Comparison of ENCODE assay signal across 8 cellular contexts in genomic region chr17:38871247-38871991, GRCh38.
DNase-seq lines count a peak whose midpoint lies in the region; ATAC-seq and TF ChIP-seq lines count a peak whose summit lies in the region.

No MANE protein-coding gene starts in this region.

- peak; percentile 38; the same call in 1 of the 2 replicates for TF ChIP-seq CTCF in LNCaP clone FGC (IDR thresholded peaks at IDR 0.05; ENCODE audit: control insufficient read depth, extremely low read depth, insufficient read depth)

- ATAC-seq in GM19351 (IDR thresholded peaks at IDR 0.05; ENCODE audit: unreplicated experiment): no peak

- DNase-seq in DMS53 (lab: John Stamatoyannopoulos, UW) (peak; percentile 89), LNCaP clone FGC (ENCODE audit: low read depth) (peak; percentile 59), dedifferentiated amniotic fluid mesenchymal stem cell (ENCODE audit: extremely low spot score) (peak; percentile 39), medulla oblongata (ENCODE audit: extremely low spot score) (peak; percentile 63), Ammon's horn (ENCODE audit: low spot score) (no peak)
- peak; percentile 69 for DNase-seq in activated CD4-positive, CD25-positive, alpha-beta regulatory T cell treated with anti-CD3 and anti-CD28 coated beads, Interleukin-2, amount 50 U/mL, for 72 hours
- peak; percentile 48 to 71 for DNase-seq in stimulated activated CD8-positive, alpha-beta memory T cell treated with anti-CD3 and anti-CD28 coated beads, Interleukin-15, amount 100 ng/mL, for 4 hours (ENCODE audit: low read depth in 2 of 2)

- H3K4me3 ChIP-seq in LNCaP clone FGC (ENCODE audit: low read depth, low read length): peak overlapping the region; percentile 99
